ENCODE assay signal across 16 cellular contexts in genomic region chr13:103876571-103876970, GRCh38.
A peak's percentile ranks its signal among the peaks of the same experiment; 100 is the strongest.
DNase-seq lines count a peak whose midpoint lies in the region; ATAC-seq, FAIRE-seq and TF ChIP-seq lines count a peak whose summit lies in the region.
"Had no signal": no experiment of that assay in that cellular context is flagged by ENCODE, and none has a peak within 500 bp of the region (broad histone marks: within the 10 kb centered on the region; RNA-seq: fewer than 3 reads in every experiment).

No MANE protein-coding gene starts in this region.

- in situ Hi-C loops in astrocyte of the spinal cord (cut with HindIII; ENCODE audit: low sequenced_read_pairs): no loop called here

- ATAC-seq in HG03520 (IDR thresholded peaks at IDR 0.05; ENCODE audit: unreplicated experiment): no peak
- ATAC-seq: HepG2 had no signal

- no peak for TF ChIP-seq POLR2A in H54 (IDR thresholded peaks at IDR 0.05; ENCODE audit: low read depth, low read length)

- H3K4me3 ChIP-seq in astrocyte of the spinal cord (ENCODE audit: low read depth, low read length) (no peak overlapping the region), fibroblast of villous mesenchyme (ENCODE audit: low read depth, low read length) (no peak overlapping the region)
- H3K4me3 ChIP-seq: Peyer's patch had no signal

- peak; percentile 15 for FAIRE-seq in H54 (lab: Jason Lieb, UNC)
- FAIRE-seq: G401.6, HepG2 had no signal

- DNase-seq in AG20443 (ENCODE audit: low spot score) (peak; percentile 25), H54 (ENCODE audit: insufficient read length, low spot score) (no peak), astrocyte of the spinal cord (ENCODE audit: low read depth, low spot score) (peak; percentile 6), fibroblast of villous mesenchyme (ENCODE audit: low read depth) (peak; percentile 18), NCI-H1092 treated with DMSO at 0.1 percent for 48 hours (lab: John Stamatoyannopoulos, UW) (no peak)
- DNase-seq in activated naive CD4-positive, alpha-beta T cell (lab: John Stamatoyannopoulos, UW): no peak
- DNase-seq: ACHN, MM.1S, NCI-H1105 treated with DMSO at 0.1 percent for 48 hours, NCI-H2029, NCI-H524, Peyer's patch, SHP77 treated with DMSO at 0.1 percent for 48 hours had no signal

- TF ChIP-seq CTCF in astrocyte of the spinal cord (IDR thresholded peaks at IDR 0.05; ENCODE audit: low read depth, low read length): no peak
- TF ChIP-seq CTCF in fibroblast of villous mesenchyme (IDR thresholded peaks at IDR 0.05; ENCODE audit: insufficient read depth, low read depth, low read length): no peak

Comparison
In these comparisons a context has a peak if more than half of its experiments do, and no peak if none do; other contexts are left out.
1. DNase-seq: peak in AG20443 (single experiment), astrocyte of the spinal cord (single experiment) and fibroblast of villous mesenchyme (single experiment); none in H54 (single experiment), NCI-H1092 treated with DMSO at 0.1 percent for 48 hours (single experiment) and activated naive CD4-positive, alpha-beta T cell (0 of 4).